ENCODE assay signal across 25 cellular contexts in the genomic region with DNA sequence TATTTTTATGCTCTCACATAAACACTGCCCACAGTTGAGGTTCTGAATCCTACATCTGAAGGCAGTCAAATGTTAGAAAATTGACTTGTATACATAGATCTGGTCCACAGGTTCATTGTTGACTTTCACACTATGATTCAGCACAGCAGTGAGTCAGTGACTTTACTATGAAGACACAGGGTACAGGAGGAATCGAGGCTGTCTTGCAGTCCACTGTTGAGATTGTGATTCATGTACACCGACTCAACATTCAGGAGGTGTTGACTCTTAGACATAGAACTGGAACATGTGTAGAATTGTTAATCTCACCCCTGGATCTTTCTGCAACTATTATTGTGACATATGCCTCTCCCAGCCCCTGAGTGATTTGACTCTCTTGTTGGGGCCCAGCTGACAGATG.
"Had no signal": no experiment of that assay in that cellular context is flagged by ENCODE, and none has a peak within 500 bp of the region (broad histone marks: within the 10 kb centered on the region; RNA-seq: fewer than 3 reads in every experiment).

No MANE protein-coding gene starts in this region.

- H3K4me3 Mint-ChIP-seq: activated naive CD4-positive, alpha-beta T cell treated with anti-CD3 and anti-CD28 coated beads for 36 hours; mesothelial cell of epicardium; naive B cell; nephron progenitor cell; stimulated activated memory B cell treated with anti-CD40 and anti-IgM and Interleukin-4, amounts not matched to agents 10 μg/mL and 1 μg/mL and 100 μg/mL, for 72 hours; WTC11 had no signal

- H3K4me1 Mint-ChIP-seq: mesothelial cell of epicardium; naive B cell; nephron progenitor cell; stimulated activated memory B cell treated with anti-CD40 and anti-IgM and Interleukin-4, amounts not matched to agents 10 μg/mL and 1 μg/mL and 100 μg/mL, for 72 hours; WTC11 had no signal

- DNase-seq: activated CD4-positive, alpha-beta T cell treated with anti-CD3 and anti-CD28 coated beads for 4 hours; activated CD4-positive, alpha-beta T cell treated with anti-CD3 and anti-CD28 coated beads, Interleukin-2, amount 50 U/mL, for 4 hours; activated CD8-positive, alpha-beta memory T cell treated with anti-CD3 and anti-CD28 coated beads, Interleukin-2, amount 50 U/mL, for 48 hours; activated effector memory CD4-positive, alpha-beta T cell treated with anti-CD3 and anti-CD28 coated beads, Interleukin-2, amount 50 U/mL, for 16 hours; activated naive CD4-positive, alpha-beta T cell treated with anti-CD3 and anti-CD28 coated beads for 36 hours; amniotic stem cell; brain microvascular endothelial cell; caudate nucleus; cortex of kidney; esophagus squamous epithelium; islet precursor cell; left cardiac atrium; naive B cell; nephron progenitor cell; right lobe of liver; stimulated activated CD4-positive, alpha-beta T cell treated with anti-CD3 and anti-CD28 coated beads, Interleukin-4, amount 100 ng/mL, for 24 hours; T-helper 2 cell; tibial artery had no signal

- H3K4me1 ChIP-seq: esophagus squamous epithelium, right lobe of liver, suprapubic skin, tibial artery had no signal

- ATAC-seq: left cardiac atrium; right lobe of liver; SK-N-SH treated with all-trans-retinoic acid at 6 μM for 48 hours; stimulated activated memory B cell treated with anti-CD40 and anti-IgM and Interleukin-4, amounts not matched to agents 10 μg/mL and 1 μg/mL and 100 μg/mL, for 72 hours; WTC11 had no signal

- H3K9me3 ChIP-seq: right lobe of liver had no signal

- H3K27me3 ChIP-seq: brain microvascular endothelial cell, esophagus squamous epithelium, neutrophil, right lobe of liver, suprapubic skin, tibial artery had no signal

- H3K27ac ChIP-seq: brain microvascular endothelial cell, esophagus squamous epithelium, neutrophil, right lobe of liver, suprapubic skin, tibial artery had no signal

- H3K27me3 Mint-ChIP-seq: naive B cell; progenitor cell of endocrine pancreas; stimulated activated memory B cell treated with anti-CD40 and anti-IgM and Interleukin-4, amounts not matched to agents 10 μg/mL and 1 μg/mL and 100 μg/mL, for 72 hours had no signal

- H3K4me3 ChIP-seq: esophagus squamous epithelium, right lobe of liver, suprapubic skin, tibial artery had no signal

- H3K36me3 ChIP-seq: brain microvascular endothelial cell, esophagus squamous epithelium, neutrophil, right lobe of liver, suprapubic skin, tibial artery had no signal

- H3K36me3 Mint-ChIP-seq: mesothelial cell of epicardium; stimulated activated memory B cell treated with anti-CD40 and anti-IgM and Interleukin-4, amounts not matched to agents 10 μg/mL and 1 μg/mL and 100 μg/mL, for 72 hours had no signal
